12 cellular contexts compared by ENCODE assay signal in genomic region chr2:127421871-127422618, GRCh38. TPM values are rescaled to one million over a fixed set of nuclear protein-coding genes. Genes with fewer than 3 reads are reported as not detected.
DNase-seq lines count a peak whose midpoint lies in the region; ATAC-seq and TF ChIP-seq lines count a peak whose summit lies in the region.
"Had no signal": no experiment of that assay in that cellular context is flagged by ENCODE, and none has a peak within 500 bp of the region (broad histone marks: within the 10 kb centered on the region; RNA-seq: fewer than 3 reads in every experiment).

No MANE protein-coding gene starts in this region.

- H3K4me1 Mint-ChIP-seq in effector memory CD8-positive, alpha-beta T cell (ENCODE audit: low read depth in 2 of 2), result peaks cover 11% of the 10 kb centered on the region in 2 donors
- peaks cover 20% of the 10 kb centered on the region for H3K4me1 Mint-ChIP-seq in progenitor cell of endocrine pancreas (ENCODE audit: low read depth)

- H3K27ac ChIP-seq in HUES64 (ENCODE audit: low read depth, low read length), result no peak overlapping the region
- H3K27ac ChIP-seq: WERI-Rb-1 had no signal

- peak overlapping the region; percentile 59; the same call in 1 of the 2 replicates for H3K9ac ChIP-seq in ES-I3 (ENCODE audit: low read depth, low read length)
- H3K9ac ChIP-seq in HUES64 (ENCODE audit: low read depth, low read length), result no peak overlapping the region
- H3K9ac ChIP-seq: SK-N-SH had no signal

- no peaks in the 10 kb centered on the region for H3K9me3 ChIP-seq in ES-I3 (ENCODE audit: control insufficient read depth, insufficient read depth, low read length)
- H3K9me3 ChIP-seq in HUES64 (ENCODE audit: insufficient read depth, low read depth, low read length), result no peaks in the 10 kb centered on the region
- H3K9me3 ChIP-seq: SK-N-SH had no signal

- TF ChIP-seq CTCF in progenitor cell of endocrine pancreas (IDR thresholded peaks at IDR 0.05; ENCODE audit: unreplicated experiment), result no peak

- H3K27me3 ChIP-seq in HUES64 (ENCODE audit: insufficient read depth, low read length), result peaks cover 63% of the 10 kb centered on the region

- 72% methylated on average over 18 of the region's 18 CpGs for WGBS in HUES64

- H3K4me1 ChIP-seq in ES-I3 (ENCODE audit: insufficient read depth, low read length), result no peaks in the 10 kb centered on the region
- H3K4me1 ChIP-seq in HUES64 (ENCODE audit: insufficient read depth, low read length), result peaks cover 8% of the 10 kb centered on the region; the same call in 1 of the 2 replicates

- H3K4me3 ChIP-seq in HUES64 (ENCODE audit: low read length), result peak overlapping the region; percentile 66; the same call in 1 of the 2 replicates

- peaks cover 44 to 66% of the 10 kb centered on the region in 2 donors for H3K27me3 Mint-ChIP-seq in effector memory CD8-positive, alpha-beta T cell
- peaks cover 50% of the 10 kb centered on the region for H3K27me3 Mint-ChIP-seq in progenitor cell of endocrine pancreas

- H3K27ac Mint-ChIP-seq in effector memory CD8-positive, alpha-beta T cell, result no peak overlapping the region
- H3K27ac Mint-ChIP-seq in progenitor cell of endocrine pancreas, result no peak overlapping the region

- no peak for DNase-seq in effector memory CD8-positive, alpha-beta T cell
- DNase-seq in progenitor cell of endocrine pancreas (ENCODE audit: low spot score, unreplicated experiment) (no peak), DMS79 (lab: John Stamatoyannopoulos, UW) (no peak), dermis blood vessel endothelial cell (no peak)
- DNase-seq in effector CD4-positive, alpha-beta T cell, result no peak
- DNase-seq: activated T-cell treated with anti-CD3 and anti-CD28 coated beads for 4 hours, erythroblast, NCI-H446, WERI-Rb-1 had no signal

- H3K36me3 ChIP-seq in ES-I3 (ENCODE audit: insufficient read depth, low read length) (no peaks in the 10 kb centered on the region), HUES64 (ENCODE audit: insufficient read depth, low read length) (no peaks in the 10 kb centered on the region)
- H3K36me3 ChIP-seq: WERI-Rb-1 had no signal

- no peaks in the 10 kb centered on the region for H3K9me3 Mint-ChIP-seq in effector memory CD8-positive, alpha-beta T cell
- H3K9me3 Mint-ChIP-seq in progenitor cell of endocrine pancreas (ENCODE audit: low read depth), result no peaks in the 10 kb centered on the region

- peak overlapping the region; percentile 43 to 57 for H3K4me3 Mint-ChIP-seq in effector memory CD8-positive, alpha-beta T cell
- peak overlapping the region; percentile 48 for H3K4me3 Mint-ChIP-seq in progenitor cell of endocrine pancreas (ENCODE audit: low read depth)

- peaks cover 2% of the 10 kb centered on the region for H3K36me3 Mint-ChIP-seq in effector memory CD8-positive, alpha-beta T cell (ENCODE audit: insufficient read depth)
- H3K36me3 Mint-ChIP-seq in progenitor cell of endocrine pancreas (ENCODE audit: insufficient read depth), result no peaks in the 10 kb centered on the region

- ATAC-seq in effector memory CD8-positive, alpha-beta T cell (replicated peaks), result no peak

RNA-seq across cellular contexts. Expression of gene PROC, which starts 3.8 kb away (rescaled TPM):
- 1.9 TPM for polyA plus RNA-seq in HUES64 (2013, experiment 1 of 2)
- 0.44 TPM for polyA plus RNA-seq in HUES64 (2013, experiment 2 of 2)
- 18.7 and 25.3 TPM in 2 replicates for total RNA-seq in progenitor cell of endocrine pancreas
- total RNA-seq in dermis blood vessel endothelial cell, result 0.17 TPM in 1 of 2 replicates, not detected in the other

RNA-seq across cellular contexts. Expression of gene MAP3K2, which starts 34.3 kb away (rescaled TPM):
- polyA plus RNA-seq in HUES64 (2013, experiment 1 of 2), result 8.6 TPM
- 8.2 TPM for polyA plus RNA-seq in HUES64 (2013, experiment 2 of 2)
- total RNA-seq in progenitor cell of endocrine pancreas (33.9 and 34.5 TPM in 2 replicates), dermis blood vessel endothelial cell (27.2 and 28.4 TPM in 2 replicates)

Comparison
In these comparisons a context has a peak if more than half of its experiments do, and no peak if none do; other contexts are left out.
1. RNA of gene PROC, which starts 3.8 kb away (total RNA-seq): 18.7 to 25.3 TPM in progenitor cell of endocrine pancreas; 0.17 TPM in dermis blood vessel endothelial cell; every median in the first group is over 10 times any median in the second.